27 cellular contexts compared by ENCODE assay signal in the genomic region with DNA sequence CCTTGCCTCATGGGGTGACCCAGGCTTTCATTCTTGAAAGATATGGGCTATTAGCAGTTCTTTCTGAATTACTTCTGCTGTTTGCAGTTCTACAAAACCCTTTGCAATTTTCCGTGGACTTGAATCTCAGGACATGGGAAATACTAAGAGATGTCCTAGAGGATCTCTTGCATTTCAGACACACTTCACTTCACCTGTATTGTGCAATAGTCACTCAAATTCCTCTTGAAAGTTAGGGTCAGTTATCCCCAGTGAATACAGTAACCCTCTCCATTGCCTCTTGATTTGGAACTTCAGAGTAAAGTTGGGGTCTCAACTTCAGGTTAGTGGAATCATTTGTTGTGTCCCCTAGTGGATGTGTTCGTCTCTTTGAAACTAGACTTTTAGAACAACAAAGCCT.
"Had no signal": no experiment of that assay in that cellular context is flagged by ENCODE, and none has a peak within 500 bp of the region (broad histone marks: within the 10 kb centered on the region; RNA-seq: fewer than 3 reads in every experiment).

No MANE protein-coding gene starts in this region.

- H3K9me3 ChIP-seq: adrenal gland, gastroesophageal sphincter, spleen, testis, transverse colon had no signal

- ATAC-seq: gastroesophageal sphincter; left colon; right cardiac atrium; stimulated activated naive CD8-positive, alpha-beta T cell treated with anti-CD3 and anti-CD28 coated beads, Interleukin-15, Interleukin-2, amounts not matched to agents 100 U/mL and 50 U/mL, for 24 hours had no signal

- DNase-seq: activated CD4-positive, alpha-beta T cell treated with anti-CD3 and anti-CD28 coated beads for 4 hours; activated CD4-positive, alpha-beta T cell treated with anti-CD3 and anti-CD28 coated beads, Interleukin-2, amount 50 U/mL, for 4 hours; activated gamma-delta T cell; activated naive CD4-positive, alpha-beta T cell treated with anti-CD3 and anti-CD28 coated beads, Interleukin-2, amount 50 U/mL, for 16 hours; activated T-cell treated with anti-CD3 and anti-CD28 coated beads for 4 hours; adrenal gland; aorta; dorsolateral prefrontal cortex; effector memory CD4-positive, alpha-beta T cell; head of caudate nucleus; hypothalamus; immature natural killer cell; kidney; left colon; mammary epithelial cell; occipital lobe; right cardiac atrium; spleen; stimulated activated CD4-positive, alpha-beta T cell treated with anti-CD3 and anti-CD28 coated beads, Interleukin-2, amount 100 ng/mL, for 48 hours; stimulated activated naive CD8-positive, alpha-beta T cell treated with anti-CD3 and anti-CD28 coated beads, Interleukin-15, Interleukin-2, amounts not matched to agents 100 U/mL and 50 U/mL, for 24 hours; testis; transverse colon had no signal

- H3K4me1 Mint-ChIP-seq: neural progenitor cell had no signal

- H3K4me3 Mint-ChIP-seq: activated T-helper 1 cell treated with anti-CD3 and anti-CD28 coated beads, Interleukin-12 subunit alpha, Interleukin-12 subunit beta, Interleukin-2, Interleukin-4 antibody, amounts not matched to agents 30 ng/mL and 10 ng/mL and 1 ng/mL, durations not matched to agents 14 hours and 24 hours and 36 hours; brain; neural progenitor cell had no signal

- H3K4me3 ChIP-seq: adrenal gland, coronary artery, dorsolateral prefrontal cortex, gastroesophageal sphincter, neural progenitor cell, spleen, testis, transverse colon had no signal

- H3K27ac ChIP-seq: adrenal gland, coronary artery, dorsolateral prefrontal cortex, gastroesophageal sphincter, neural progenitor cell, spleen, testis, transverse colon had no signal

- H3K4me1 ChIP-seq: neural progenitor cell had no signal

- H3K9me3 Mint-ChIP-seq: activated T-helper 1 cell treated with anti-CD3 and anti-CD28 coated beads, Interleukin-12 subunit alpha, Interleukin-12 subunit beta, Interleukin-2, Interleukin-4 antibody, amounts not matched to agents 30 ng/mL and 10 ng/mL and 1 ng/mL, durations not matched to agents 14 hours and 24 hours and 36 hours; immature natural killer cell; neural progenitor cell had no signal

- H3K27me3 Mint-ChIP-seq: brain had no signal

- H3K27me3 ChIP-seq: adrenal gland, dorsolateral prefrontal cortex, gastroesophageal sphincter, neural progenitor cell, spleen, testis, transverse colon had no signal

- H3K27ac Mint-ChIP-seq: neural progenitor cell had no signal

- FAIRE-seq: kidney had no signal

- H3K36me3 ChIP-seq: neural progenitor cell had no signal

- H3K4me2 ChIP-seq: neural progenitor cell had no signal
